10 cellular contexts compared by ENCODE assay signal in the genomic region with DNA sequence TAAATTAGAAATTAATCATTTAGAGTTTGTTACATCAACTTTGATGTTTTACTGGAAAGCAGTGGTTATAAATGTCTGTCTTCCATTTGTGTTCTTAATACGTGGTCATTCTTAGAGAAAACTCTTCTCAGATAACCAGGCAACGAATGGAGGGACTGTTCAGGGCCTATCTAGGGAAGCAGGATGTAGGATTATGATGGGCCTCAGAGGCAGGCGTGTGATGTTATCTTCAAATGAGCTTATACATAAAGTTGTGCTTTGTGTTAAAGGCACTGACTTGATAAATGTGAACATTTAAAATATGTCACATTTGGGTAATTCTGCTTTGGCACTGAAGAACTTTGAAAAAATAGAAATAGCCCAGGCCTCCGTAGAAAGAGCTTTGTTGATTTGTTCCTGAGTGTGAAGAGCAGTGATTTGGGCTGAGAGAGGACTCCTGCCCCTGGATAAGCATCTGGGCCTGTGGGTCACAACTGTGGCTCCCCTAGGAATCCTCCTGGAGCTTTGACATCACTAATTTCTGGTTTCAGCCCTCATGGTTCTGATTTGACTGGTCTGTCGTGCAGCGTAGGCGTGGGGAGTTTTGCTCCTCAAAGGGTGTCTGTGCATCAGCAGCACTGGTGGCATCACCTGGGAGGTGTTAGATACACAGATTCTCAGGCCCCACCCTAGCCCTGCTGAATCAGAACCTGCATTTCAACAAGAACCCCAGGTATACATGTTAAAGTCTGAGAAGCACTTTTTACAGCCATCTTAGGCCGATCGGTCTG. TPM values are rescaled to one million over a fixed set of nuclear protein-coding genes. Genes with fewer than 3 reads are reported as not detected.
DNase-seq lines count a peak whose midpoint lies in the region; ATAC-seq and TF ChIP-seq lines count a peak whose summit lies in the region.
"Had no signal": no experiment of that assay in that cellular context is flagged by ENCODE, and none has a peak within 500 bp of the region (broad histone marks: within the 10 kb centered on the region; RNA-seq: fewer than 3 reads in every experiment).

No MANE protein-coding gene starts in this region.

- peak; percentile 36 to 46 for DNase-seq in activated CD4-positive, alpha-beta T cell treated with anti-CD3 and anti-CD28 coated beads for 4 hours
- DNase-seq in stimulated activated CD4-positive, alpha-beta T cell treated with anti-CD3 and anti-CD28 coated beads, Interleukin-2, amount 100 ng/mL, for 48 hours: peak; percentile 44 to 55
- DNase-seq in cerebellar nuclear complex (lab: John Stamatoyannopoulos, UW) (no peak), lower leg skin (ENCODE audit: low spot score in 2 of 2) (no peak), glutamatergic neuron (no peak), COLO829 (ENCODE audit: low spot score) (no peak)
- DNase-seq: NCI-H82 had no signal

- H3K4me3 ChIP-seq in lower leg skin (ENCODE audit: low read depth, poor library complexity, severe bottlenecking): no peak overlapping the region

- H3K4me3 Mint-ChIP-seq in glutamatergic neuron (ENCODE audit: unreplicated experiment): no peak overlapping the region
- H3K4me3 Mint-ChIP-seq: activated naive CD8-positive, alpha-beta T cell had no signal

- ATAC-seq in GM19025 (IDR thresholded peaks at IDR 0.05; ENCODE audit: low read depth, unreplicated experiment) (peak; percentile 93), HG02759 (IDR thresholded peaks at IDR 0.05; ENCODE audit: unreplicated experiment) (peak; percentile 94)

- intact Hi-C loops in lower leg skin (cut with DNase I; ENCODE audit: low total_unique reads): no loop called here

- H3K27me3 Mint-ChIP-seq in glutamatergic neuron (ENCODE audit: unreplicated experiment): peaks cover 3% of the 10 kb centered on the region
- H3K27me3 Mint-ChIP-seq: activated naive CD8-positive, alpha-beta T cell had no signal

- no peak for TF ChIP-seq POLR2A in lower leg skin (IDR thresholded peaks at IDR 0.05)

- no peak overlapping the region for H3K27ac Mint-ChIP-seq in glutamatergic neuron (ENCODE audit: unreplicated experiment)
- H3K27ac Mint-ChIP-seq: activated naive CD8-positive, alpha-beta T cell had no signal

- TF ChIP-seq CTCF in lower leg skin (IDR thresholded peaks at IDR 0.05) (no peak), glutamatergic neuron (IDR thresholded peaks at IDR 0.05; ENCODE audit: partially characterized antibody, unreplicated experiment) (no peak)

- H3K4me1 Mint-ChIP-seq in glutamatergic neuron (ENCODE audit: low read depth, unreplicated experiment): no peaks in the 10 kb centered on the region

- no peaks in the 10 kb centered on the region for H3K36me3 Mint-ChIP-seq in glutamatergic neuron (ENCODE audit: unreplicated experiment)
- H3K36me3 Mint-ChIP-seq: activated naive CD8-positive, alpha-beta T cell had no signal

- WGBS in lower leg skin, 2 donors: 91 to 93% methylated on average over 9 of the region's 9 CpGs

- no peaks in the 10 kb centered on the region for H3K9me3 Mint-ChIP-seq in glutamatergic neuron (ENCODE audit: unreplicated experiment)

RNA-seq across cellular contexts. Expression of gene SAMD4A, which starts 55.4 kb away (rescaled TPM):
- total RNA-seq in lower leg skin (10 to 100 TPM in 3 of 4 donors, 1 to 10 TPM in 1; 7.9 to 18.7 (median 14.4) TPM), glutamatergic neuron (ENCODE audit: unreplicated experiment) (0.56 TPM)

Comparison
In these comparisons a context has a peak if more than half of its experiments do, and no peak if none do; other contexts are left out.
1. DNase-seq: peak in activated CD4-positive, alpha-beta T cell treated with anti-CD3 and anti-CD28 coated beads for 4 hours (2 of 2) and stimulated activated CD4-positive, alpha-beta T cell treated with anti-CD3 and anti-CD28 coated beads, Interleukin-2, amount 100 ng/mL, for 48 hours (2 of 2); none in cerebellar nuclear complex (0 of 2), lower leg skin (0 of 2), glutamatergic neuron (single experiment) and COLO829 (single experiment).